ENCODE assay signal across 14 cellular contexts in the genomic region with DNA sequence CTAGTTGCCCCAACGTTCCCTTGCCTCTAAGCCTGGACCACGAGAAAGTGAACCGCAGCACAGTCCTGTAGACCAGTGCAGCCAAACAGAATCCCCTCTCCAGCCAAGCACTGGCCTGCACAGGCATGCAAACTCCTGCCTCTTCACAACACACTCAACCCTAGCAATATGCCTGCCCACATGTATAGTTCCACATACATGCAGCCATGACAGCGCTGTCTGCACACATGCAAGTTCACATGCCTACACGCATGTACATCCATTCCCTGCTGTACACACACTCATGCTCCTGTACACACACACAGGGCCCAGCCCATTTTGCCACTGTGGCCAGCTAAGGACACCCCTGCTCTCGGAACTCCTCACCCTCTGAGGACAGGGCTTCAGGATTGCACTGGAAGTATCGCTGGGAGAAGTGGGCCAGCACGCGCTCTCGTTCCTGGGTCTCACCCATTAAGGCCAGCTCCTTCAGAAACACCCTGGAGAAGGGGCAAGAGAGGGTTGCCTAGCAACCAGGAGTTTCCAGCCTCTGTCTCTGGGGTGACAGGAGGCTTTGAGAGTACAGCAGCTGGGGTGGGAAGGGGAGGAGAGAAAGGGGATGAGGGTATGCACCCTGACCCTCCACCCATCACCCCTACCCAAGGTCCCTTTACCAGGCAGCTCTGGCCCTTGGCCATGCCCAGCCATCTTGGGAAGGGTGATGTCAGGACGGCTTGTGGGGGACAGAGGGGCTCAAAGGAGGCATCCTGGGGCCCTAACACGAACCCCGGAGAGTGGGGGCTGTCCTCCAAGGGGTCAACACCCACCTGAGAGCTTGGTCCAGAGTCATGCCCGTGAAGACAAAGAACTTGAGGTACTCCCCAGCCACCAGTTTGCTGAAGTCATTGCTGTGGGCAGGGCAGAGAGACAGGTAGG. TPM values are rescaled to one million over a fixed set of nuclear protein-coding genes. Genes with fewer than 3 reads are reported as not detected.
A peak's percentile ranks its signal among the peaks of the same experiment; 100 is the strongest.
DNase-seq lines count a peak whose midpoint lies in the region; ATAC-seq, FAIRE-seq and TF ChIP-seq lines count a peak whose summit lies in the region.
"Had no signal": no experiment of that assay in that cellular context is flagged by ENCODE, and none has a peak within 500 bp of the region (broad histone marks: within the 10 kb centered on the region; RNA-seq: fewer than 3 reads in every experiment).

No MANE protein-coding gene starts in this region.

- no CpG with 5 or more reads among the region's 14 CpGs for WGBS in H9 (ENCODE audit: extremely low coverage, insufficient read length, low lambda C conversion rate)
- 74 to 84% (median 82%) methylated on average over 14 of the region's 14 CpGs for WGBS in small intestine, 3 donors

- H4K91ac ChIP-seq in H9 (ENCODE audit: insufficient read length, low read depth, low read length) = no peak overlapping the region

- no peaks in the 10 kb centered on the region for H3K9me3 ChIP-seq in CD4-positive, alpha-beta T cell (ENCODE audit: control insufficient read depth, low read length)
- H3K9me3 ChIP-seq in H9 (ENCODE audit: control insufficient read depth, low read depth, low read length) (no peaks in the 10 kb centered on the region), neural cell (ENCODE audit: low read length) (no peaks in the 10 kb centered on the region), small intestine (ENCODE audit: control insufficient read depth, low read depth) (no peaks in the 10 kb centered on the region)

- no peak overlapping the region for H3K9ac ChIP-seq in H9 (ENCODE audit: extremely low read depth, insufficient read length, low read length)
- H3K9ac ChIP-seq in neural cell (ENCODE audit: low read length) = peak overlapping the region; percentile 58

- H3K27ac ChIP-seq in CD4-positive, alpha-beta T cell (ENCODE audit: low read depth, low read length) = no peak overlapping the region
- no peak overlapping the region for H3K27ac ChIP-seq in H9 (ENCODE audit: insufficient read length, low read depth, low read length)
- H3K27ac ChIP-seq in neural cell (ENCODE audit: low read length) = peak overlapping the region; percentile 68
- H3K27ac ChIP-seq in small intestine (ENCODE audit: low read depth in 1 of 2, low read length in 1 of 2) = no peak overlapping the region
- H3K27ac ChIP-seq: HL-60, WERI-Rb-1 had no signal

- H2AFZ ChIP-seq in H9 (ENCODE audit: low read length) (no peak overlapping the region), neural cell (ENCODE audit: low read depth, low read length) (no peak overlapping the region)

- H3F3A ChIP-seq in neural cell (ENCODE audit: insufficient read depth, low read length, poor library complexity, severe bottlenecking) = no peaks in the 10 kb centered on the region

- no peaks in the 10 kb centered on the region for H3K79me1 ChIP-seq in H9 (ENCODE audit: insufficient read depth, low read depth, low read length, poor library complexity, severe bottlenecking)

- H2AK5ac ChIP-seq in H9 (ENCODE audit: insufficient read length, low read length) = no peak overlapping the region

- FAIRE-seq in small intestine (lab: Jason Lieb, UNC) = no peak

- H3T11ph ChIP-seq in H9 (ENCODE audit: low read length) = no peak overlapping the region

- H3K27me3 ChIP-seq in CD4-positive, alpha-beta T cell (ENCODE audit: control insufficient read depth, insufficient read depth, low read length) = peaks cover 11% of the 10 kb centered on the region
- H3K27me3 ChIP-seq in H9 (ENCODE audit: insufficient read depth, low read length) (peaks cover 27% of the 10 kb centered on the region; the same call in 1 of the 2 replicates), neural cell (ENCODE audit: insufficient read depth, low read depth, low read length) (peaks cover 7% of the 10 kb centered on the region), small intestine (ENCODE audit: control insufficient read depth in 2 of 2, insufficient read depth in 2 of 2, low read length in 2 of 2) (peaks cover 24 to 31% of the 10 kb centered on the region in 2 donors)

- H4K20me1 ChIP-seq in H9 (ENCODE audit: control insufficient read depth, insufficient read depth, insufficient read length) (peaks cover 2% of the 10 kb centered on the region), neural cell (ENCODE audit: insufficient read depth) (no peaks in the 10 kb centered on the region)

- H3K4ac ChIP-seq in H9 (ENCODE audit: low read depth, low read length) = no peak overlapping the region

- H3K4me3 ChIP-seq in neural cell (ENCODE audit: low read length) = peak overlapping the region; percentile 62
- no peak overlapping the region for H3K4me3 ChIP-seq in small intestine (ENCODE audit: low read depth in 1 of 2, low read length in 2 of 2)

- H3K79me2 ChIP-seq in H9 (ENCODE audit: insufficient read depth, low read length) (no peaks in the 10 kb centered on the region), neural cell (replicated peaks; ENCODE audit: insufficient read depth, low read length) (peaks cover 14% of the 10 kb centered on the region)

- H3K4me2 ChIP-seq in H9 (ENCODE audit: insufficient read depth, insufficient read length, low read length) (peak overlapping the region; percentile 27), neural cell (ENCODE audit: low read length) (peak overlapping the region; percentile 34)

- H3K36me3 ChIP-seq in neural cell (ENCODE audit: insufficient read depth, low read length) (no peaks in the 10 kb centered on the region), small intestine (ENCODE audit: control insufficient read depth in 2 of 2, insufficient read depth in 2 of 2, low read length in 2 of 2) (no peaks in the 10 kb centered on the region)

- TF ChIP-seq EP300 in neural cell (conservative IDR thresholded peaks at IDR 0.05; ENCODE audit: poor library complexity, severe bottlenecking) = no peak

- no peaks in the 10 kb centered on the region for H3K9me2 ChIP-seq in neural cell (ENCODE audit: insufficient read depth, low read length)

- no peak overlapping the region for H3K18ac ChIP-seq in H9 (ENCODE audit: insufficient read length, low read depth, low read length)

- H2BK120ac ChIP-seq in H9 (ENCODE audit: low read depth, low read length, poor library complexity, severe bottlenecking) = no peak overlapping the region

- H2BK5ac ChIP-seq in H9 (ENCODE audit: insufficient read length, low read length) = no peak overlapping the region

- H3K4me1 ChIP-seq in H9 (ENCODE audit: insufficient read depth, low read length) = peaks cover 3% of the 10 kb centered on the region; the same call in 1 of the 2 replicates
- no peaks in the 10 kb centered on the region for H3K4me1 ChIP-seq in small intestine (ENCODE audit: control insufficient read depth in 2 of 2, insufficient read depth in 1 of 2, low read depth in 1 of 2, low read length in 1 of 2)

- H3K14ac ChIP-seq in H9 (ENCODE audit: insufficient read depth, low read length) = no peak overlapping the region

- CTCF ChIA-PET in CD4-positive, alpha-beta T cell (lab: Charles Lee) = interaction anchor here (1.2 to 2.7 kb wide), 4 partner anchors 11 to 68 kb away, joined by 4 to 13 read pairs (median 6); no protein-coding TSS in a partner anchor

- peaks cover 47% of the 10 kb centered on the region for H3K4me1 Mint-ChIP-seq in CD4-positive, alpha-beta T cell (ENCODE audit: low read depth)
- H3K4me1 Mint-ChIP-seq in H9 (peaks cover 28 to 53% of the 10 kb centered on the region in 2 experiments), chondrocyte (ENCODE audit: low read depth) (peaks cover 25% of the 10 kb centered on the region)

- no peak for TF ChIP-seq RAD21 in neural cell (conservative IDR thresholded peaks at IDR 0.05)

- H3K23me2 ChIP-seq in H9 (ENCODE audit: insufficient read length, low read depth, low read length, poor library complexity, severe bottlenecking) = peaks cover 3% of the 10 kb centered on the region

- peak overlapping the region; percentile 80 for H3K27ac Mint-ChIP-seq in CD4-positive, alpha-beta T cell
- H3K27ac Mint-ChIP-seq in H9 = no peak overlapping the region
- no peak overlapping the region for H3K27ac Mint-ChIP-seq in chondrocyte (ENCODE audit: unreplicated experiment)

- no peak overlapping the region for H2BK12ac ChIP-seq in H9 (ENCODE audit: insufficient read length, low read depth, low read length)

- no peak overlapping the region for H4K8ac ChIP-seq in H9 (replicated peaks; ENCODE audit: insufficient read length, low read depth, low read length)

- no peaks in the 10 kb centered on the region for H3K9me3 Mint-ChIP-seq in CD4-positive, alpha-beta T cell
- H3K9me3 Mint-ChIP-seq in H9 (peaks cover 0 to 4% of the 10 kb centered on the region in 2 experiments; a peak in 1 of 5 replicates), chondrocyte (ENCODE audit: low read depth) (no peaks in the 10 kb centered on the region)

- peaks cover 51% of the 10 kb centered on the region for H3K27me3 Mint-ChIP-seq in CD4-positive, alpha-beta T cell
- H3K27me3 Mint-ChIP-seq in H9 (ENCODE audit: low read depth) (peaks cover 79% of the 10 kb centered on the region), chondrocyte (ENCODE audit: low read depth) (peaks cover 26% of the 10 kb centered on the region)

- H2BK15ac ChIP-seq in H9 (ENCODE audit: low read depth, low read length) = no peak overlapping the region

- H3K23ac ChIP-seq in H9 (ENCODE audit: insufficient read length, low read depth, low read length) = no peak overlapping the region

- no peak for ATAC-seq in CD4-positive, alpha-beta T cell (ENCODE audit: poor library complexity)
- no peak for ATAC-seq in HG02938 (IDR thresholded peaks at IDR 0.05; ENCODE audit: unreplicated experiment)
- ATAC-seq: left colon had no signal

- no peak for DNase-seq in CD4-positive, alpha-beta T cell
- no peak for DNase-seq in H9
- DNase-seq in chondrocyte (ENCODE audit: low spot score) = no peak
- no peak for DNase-seq in small intestine
- no peak for DNase-seq in amniotic stem cell (lab: John Stamatoyannopoulos, UW)
- DNase-seq: dorsolateral prefrontal cortex; left colon; NCI-H510A treated with DMSO at 0.1 percent for 48 hours; stimulated activated CD4-positive, alpha-beta T cell treated with anti-CD3 and anti-CD28 coated beads, Interleukin-2, amount 100 ng/mL, for 24 hours; WERI-Rb-1 had no signal

- peaks cover 7% of the 10 kb centered on the region for H3K36me3 Mint-ChIP-seq in CD4-positive, alpha-beta T cell (ENCODE audit: low read depth)
- H3K36me3 Mint-ChIP-seq in H9 (ENCODE audit: insufficient read depth in 1 of 3, low read depth in 3 of 3) (peaks cover 0 to 2% (median 2%) of the 10 kb centered on the region in 3 experiments; a peak in 2 of 7 replicates), chondrocyte (ENCODE audit: low read depth) (no peaks in the 10 kb centered on the region)

- intact Hi-C loops in CD4-positive, alpha-beta T cell (cut with DNase I, micrococcal nuclease) = no loop called here

- H2BK20ac ChIP-seq in H9 (ENCODE audit: low read depth, low read length, poor library complexity, severe bottlenecking) = no peak overlapping the region

- H3K4me3 Mint-ChIP-seq in CD4-positive, alpha-beta T cell = peak overlapping the region; percentile 85
- peak overlapping the region; percentile 60 to 70 for H3K4me3 Mint-ChIP-seq in H9
- H3K4me3 Mint-ChIP-seq in chondrocyte (ENCODE audit: unreplicated experiment) = peak overlapping the region; percentile 44

- H3K56ac ChIP-seq in H9 (ENCODE audit: insufficient read length, low read depth, low read length) = no peak overlapping the region

- no peak overlapping the region for H4K5ac ChIP-seq in H9 (ENCODE audit: insufficient read length, low read depth, low read length)

- TF ChIP-seq CTCF in CD4-positive, alpha-beta T cell (IDR thresholded peaks at IDR 0.05) = no peak
- no peak for TF ChIP-seq CTCF in H9 (conservative IDR thresholded peaks at IDR 0.05)
- no peak for TF ChIP-seq CTCF in chondrocyte (IDR thresholded peaks at IDR 0.05)
- TF ChIP-seq CTCF in neural cell (IDR thresholded peaks at IDR 0.05; ENCODE audit: poor library complexity, severe bottlenecking) = no peak

- POLR2A ChIA-PET in CD4-positive, alpha-beta T cell (lab: Charles Lee) = interaction anchor here (1.0 to 3.0 kb wide), 6 partner anchors 10 to 39 kb away, joined by 3 to 48 read pairs (median 4); partner anchors contain the start of genes CUEDC2 and FBXL15

RNA-seq across cellular contexts. Expression of gene PSD, which starts 7.0 kb away (rescaled TPM):
- total RNA-seq in CD4-positive, alpha-beta T cell = 10 to 100 TPM; 16.7 to 17.8 TPM
- total RNA-seq in H9 (2021) (3.4 and 3.6 TPM in 2 replicates), chondrocyte (3.0 to 4.0 TPM (median 4.0 TPM) in 3 replicates)
- polyA plus RNA-seq in neural cell (68.8 and 84.3 TPM in 2 replicates), small intestine (1 to 10 TPM; 1.1 to 4.4 (median 1.4) TPM)
- 52.3 and 67.7 TPM in 2 replicates for polyA minus RNA-seq in neural cell

RNA-seq across cellular contexts. Expression of gene FBXL15, which starts 9.0 kb away (rescaled TPM):
- total RNA-seq in CD4-positive, alpha-beta T cell = 10 to 100 TPM; 10.2 to 10.4 TPM
- total RNA-seq in H9 (2021) (8.4 and 9.1 TPM in 2 replicates), chondrocyte (8.8 to 10.1 TPM (median 9.0 TPM) in 3 replicates)
- polyA plus RNA-seq in neural cell (27.5 and 37.8 TPM in 2 replicates), small intestine (10 to 100 TPM; 34.1 to 47.0 (median 35.1) TPM)
- 16.2 and 22.2 TPM in 2 replicates for polyA minus RNA-seq in neural cell

RNA-seq across cellular contexts. Expression of gene NFKB2, which starts 16.1 kb away (rescaled TPM):
- total RNA-seq in CD4-positive, alpha-beta T cell = 100 to 1,000 TPM; 240 to 256 TPM
- total RNA-seq in H9 (2021) (21.0 and 23.7 TPM in 2 replicates), chondrocyte (29.4 to 38.0 TPM (median 35.9 TPM) in 3 replicates)
- polyA plus RNA-seq in neural cell (0.30 and 0.34 TPM in 2 replicates), small intestine (10 to 100 TPM; 13.5 to 16.5 (median 14.6) TPM)
- 0.24 and 0.46 TPM in 2 replicates for polyA minus RNA-seq in neural cell

RNA-seq across cellular contexts. Expression of gene CUEDC2, which starts 20.8 kb away (rescaled TPM):
- total RNA-seq in CD4-positive, alpha-beta T cell = 10 to 100 TPM; 25.5 to 25.6 TPM
- 41.2 and 43.0 TPM in 2 replicates for total RNA-seq in H9 (2021)
- 55.1 to 64.3 TPM (median 57.7 TPM) in 3 replicates for total RNA-seq in chondrocyte
- 169 and 194 TPM in 2 replicates for polyA plus RNA-seq in neural cell
- polyA minus RNA-seq in neural cell = 76.2 and 79.9 TPM in 2 replicates
- polyA plus RNA-seq in small intestine = 10 to 100 TPM; 23.3 to 43.8 (median 25.7) TPM

RNA-seq across cellular contexts. Expression of gene C10orf95, which starts 39.7 kb away (rescaled TPM):
- under 1 TPM; 0.16 to 0.28 TPM for total RNA-seq in CD4-positive, alpha-beta T cell
- total RNA-seq in H9 (2021) (not detected in 2 replicates), chondrocyte (not detected in 3 replicates)
- polyA plus RNA-seq in neural cell (not detected in 2 replicates), small intestine (under 1 TPM in 1 of 3 donors, not detected in 2; 0.61 TPM)
- polyA minus RNA-seq in neural cell = not detected in 2 replicates
- total RNA-seq: fibroblast of villous mesenchyme had no signal
